19 cellular contexts compared by ENCODE assay signal in genomic region chr12:26606911-26607310, GRCh38.
DNase-seq lines count a peak whose midpoint lies in the region; ATAC-seq and TF ChIP-seq lines count a peak whose summit lies in the region.
"Had no signal": no experiment of that assay in that cellular context is flagged by ENCODE, and none has a peak within 500 bp of the region (broad histone marks: within the 10 kb centered on the region; RNA-seq: fewer than 3 reads in every experiment).

No MANE protein-coding gene starts in this region.

- H3K36me3 ChIP-seq in GM23338 (ENCODE audit: insufficient read depth): no peaks in the 10 kb centered on the region; the same call in 1 of the 2 replicates
- peaks cover 0 to 6% of the 10 kb centered on the region in 2 donors for H3K36me3 ChIP-seq in psoas muscle (ENCODE audit: insufficient read depth in 1 of 2, low read depth in 1 of 2)
- H3K36me3 ChIP-seq: BE2C, BLaER1 had no signal

- H3K4me1 Mint-ChIP-seq in GM23338: no peaks in the 10 kb centered on the region
- no peaks in the 10 kb centered on the region for H3K4me1 Mint-ChIP-seq in effector memory CD8-positive, alpha-beta T cell (ENCODE audit: low read depth in 2 of 2)
- H3K4me1 Mint-ChIP-seq: CD14-positive monocyte; CD4-positive, alpha-beta memory T cell; CD8-positive, alpha-beta memory T cell had no signal

- H3K79me2 ChIP-seq in GM23338 (replicated peaks; ENCODE audit: insufficient read depth): no peaks in the 10 kb centered on the region

- H3K4me3 ChIP-seq in GM23338: no peak overlapping the region
- H3K4me3 ChIP-seq in psoas muscle: no peak overlapping the region
- H3K4me3 ChIP-seq: A549, BLaER1 had no signal

- ATAC-seq in GM23338 (no peak), HG03025 (IDR thresholded peaks at IDR 0.05; ENCODE audit: low FRiP score, unreplicated experiment) (no peak), psoas muscle (no peak)
- no peak for ATAC-seq in effector memory CD8-positive, alpha-beta T cell (replicated peaks)
- ATAC-seq: A549 had no signal

- H3K27me3 ChIP-seq in GM23338 (ENCODE audit: insufficient read depth): no peaks in the 10 kb centered on the region
- H3K27me3 ChIP-seq in psoas muscle (ENCODE audit: insufficient read depth in 3 of 3, low read length in 2 of 3): no peaks in the 10 kb centered on the region
- H3K27me3 ChIP-seq: BE2C, BLaER1 had no signal

- H2AFZ ChIP-seq in GM23338: no peak overlapping the region

- H3K9me2 ChIP-seq in GM23338 (ENCODE audit: insufficient read depth): no peaks in the 10 kb centered on the region

- no peak overlapping the region for H3K4me2 ChIP-seq in GM23338
- H3K4me2 ChIP-seq: A549, BLaER1 had no signal

- peaks cover 9% of the 10 kb centered on the region; the same call in 1 of the 3 replicates for H3K36me3 Mint-ChIP-seq in GM23338 (ENCODE audit: low read depth)
- H3K36me3 Mint-ChIP-seq in effector memory CD8-positive, alpha-beta T cell (ENCODE audit: insufficient read depth): peaks cover 4% of the 10 kb centered on the region

- H3K27me3 Mint-ChIP-seq in GM23338 (ENCODE audit: insufficient read depth, low read depth, poor library complexity): no peaks in the 10 kb centered on the region
- no peaks in the 10 kb centered on the region for H3K27me3 Mint-ChIP-seq in effector memory CD8-positive, alpha-beta T cell
- H3K27me3 Mint-ChIP-seq: CD4-positive, alpha-beta memory T cell; CD4-positive, CD25-positive, alpha-beta regulatory T cell; CD8-positive, alpha-beta memory T cell had no signal

- H3K9me3 ChIP-seq in psoas muscle: no peaks in the 10 kb centered on the region
- H3K9me3 ChIP-seq: A549, BE2C, BLaER1, Caco-2 had no signal

- TF ChIP-seq CTCF in GM23338 (conservative IDR thresholded peaks at IDR 0.05; ENCODE audit: low read depth in 2 of 2) (no peak), psoas muscle (IDR thresholded peaks at IDR 0.05) (no peak)

- H3K4me1 ChIP-seq in GM23338 (ENCODE audit: insufficient read depth): no peaks in the 10 kb centered on the region
- no peaks in the 10 kb centered on the region for H3K4me1 ChIP-seq in psoas muscle
- H3K4me1 ChIP-seq: A549, BE2C, Caco-2 had no signal

- DNase-seq in GM23338 (ENCODE audit: low spot score): no peak
- DNase-seq in effector memory CD8-positive, alpha-beta T cell: no peak
- DNase-seq in myocyte (ENCODE audit: low read depth): peak; percentile 9
- no peak for DNase-seq in 8988T
- DNase-seq in psoas muscle: no peak
- DNase-seq in KBM-7: no peak
- DNase-seq: BE2C; C1 segment of cervical spinal cord; Caco-2; Calu3; CD4-positive, alpha-beta memory T cell; CD4-positive, CD25-positive, alpha-beta regulatory T cell; CD8-positive, alpha-beta memory T cell; DMS79 treated with DMSO at 0.1 percent for 48 hours; GF-D8 had no signal

- no peak overlapping the region for H3K4me3 Mint-ChIP-seq in GM23338
- H3K4me3 Mint-ChIP-seq in effector memory CD8-positive, alpha-beta T cell: no peak overlapping the region
- H3K4me3 Mint-ChIP-seq: CD14-positive monocyte; CD4-positive, alpha-beta memory T cell; CD4-positive, CD25-positive, alpha-beta regulatory T cell; CD8-positive, alpha-beta memory T cell had no signal

- no peaks in the 10 kb centered on the region; the same call in 1 of the 2 replicates for H3F3A ChIP-seq in GM23338 (replicated peaks; ENCODE audit: low read depth)

- H4K20me1 ChIP-seq in GM23338 (replicated peaks; ENCODE audit: insufficient read depth): no peaks in the 10 kb centered on the region
- H4K20me1 ChIP-seq: BLaER1 had no signal

- in situ Hi-C loops in KBM-7 (cut with MboI; ENCODE audit: low pct_unique_long_range_greater_than_20kb, low sequenced_read_pairs): loop anchor here (25.0 kb wide), 1 partner anchor 495 kb away; no protein-coding TSS in a partner anchor

- intact Hi-C loops in psoas muscle (cut with DNase I): no loop called here

- 0 out of 2 replicates have a peak overlapping the region, but pooled peaks have one; percentile 60 for H3K27ac ChIP-seq in GM23338 (ENCODE audit: low read depth)
- H3K27ac ChIP-seq in psoas muscle: no peak overlapping the region
- H3K27ac ChIP-seq: A549, BLaER1 had no signal

- no peak overlapping the region for H3K27ac Mint-ChIP-seq in GM23338
- H3K27ac Mint-ChIP-seq in effector memory CD8-positive, alpha-beta T cell: peak overlapping the region; percentile 12 to 14
- H3K27ac Mint-ChIP-seq: CD14-positive monocyte; CD4-positive, CD25-positive, alpha-beta regulatory T cell had no signal

- H3K9me3 Mint-ChIP-seq in GM23338: no peaks in the 10 kb centered on the region
- no peaks in the 10 kb centered on the region for H3K9me3 Mint-ChIP-seq in effector memory CD8-positive, alpha-beta T cell
- H3K9me3 Mint-ChIP-seq: CD14-positive monocyte; CD8-positive, alpha-beta memory T cell had no signal

TF ChIP-seq in GM23338, 12 proteins besides CTCF, POLR2A, EP300 and RAD21 (continues in another document):
- TF ChIP-seq ZNF331 (CRISPR knock-in tag; IDR thresholded peaks at IDR 0.05; ENCODE audit: low read depth) (no peak), NANOG (IDR thresholded peaks at IDR 0.05; ENCODE audit: borderline replicate concordance) (no peak), ETS1 (IDR thresholded peaks at IDR 0.05) (no peak), CREB1 (CRISPR knock-in tag; IDR thresholded peaks at IDR 0.05; ENCODE audit: low read depth) (no peak), STAT1 (IDR thresholded peaks at IDR 0.05; ENCODE audit: unreplicated experiment) (no peak), EZH2phosphoT487 (IDR thresholded peaks at IDR 0.05; ENCODE audit: unreplicated experiment) (no peak), ZNF114 (CRISPR knock-in tag; IDR thresholded peaks at IDR 0.05) (no peak), EZH2 (IDR thresholded peaks at IDR 0.05; ENCODE audit: low read depth, unreplicated experiment) (no peak), JUNB (IDR thresholded peaks at IDR 0.05; ENCODE audit: unreplicated experiment) (no peak), REST (IDR thresholded peaks at IDR 0.05; ENCODE audit: unreplicated experiment) (no peak), POLR2AphosphoS5 (IDR thresholded peaks at IDR 0.05; ENCODE audit: low read depth) (no peak)
